16 cellular contexts compared by ENCODE assay signal in genomic region chr7:118525020-118525419, GRCh38.
"Had no signal": no experiment of that assay in that cellular context is flagged by ENCODE, and none has a peak within 500 bp of the region (broad histone marks: within the 10 kb centered on the region; RNA-seq: fewer than 3 reads in every experiment).

No MANE protein-coding gene starts in this region.

- DNase-seq: dermis blood vessel endothelial cell; dorsolateral prefrontal cortex; effector CD4-positive, alpha-beta T cell; effector memory CD4-positive, alpha-beta T cell; foreskin keratinocyte; heart left ventricle; hypothalamus; immature natural killer cell; left cardiac atrium; left lung; left ventricle myocardium superior; lower lobe of right lung; mesenchymal stem cell; mucosa of descending colon; naive B cell; naive thymus-derived CD8-positive, alpha-beta T cell had no signal
